8 cellular contexts compared by ENCODE assay signal in genomic region chr13:73059460-73060250, GRCh38. TPM values are rescaled to one million over a fixed set of nuclear protein-coding genes. Genes with fewer than 3 reads are reported as not detected.
DNase-seq lines count a peak whose midpoint lies in the region; ATAC-seq and TF ChIP-seq lines count a peak whose summit lies in the region.

No MANE protein-coding gene starts in this region.

- H3K27ac ChIP-seq in VCaP: peak overlapping the region; percentile 49; the same call in 1 of the 2 replicates

- DNase-seq in GM12864 (ENCODE audit: low read depth) (no peak), HuH-7.5 (ENCODE audit: low spot score) (peak; percentile 56), dermis blood vessel endothelial cell (peak; percentile 54), lung microvascular endothelial cell (ENCODE audit: low read depth in 2 of 2) (peak; percentile 20 to 78), cerebellar cortex (ENCODE audit: low spot score) (no peak)
- DNase-seq in stimulated activated effector memory CD8-positive, alpha-beta T cell treated with anti-CD3 and anti-CD28 coated beads, Interleukin-12 subunit alpha, Interleukin-12 subunit beta, amount 100 ng/mL, for 72 hours (ENCODE audit: low spot score in 2 of 2): peak in 1 of 2 donors; percentile 8

- no peaks in the 10 kb centered on the region for H3K9me3 Mint-ChIP-seq in stimulated activated effector memory CD8-positive, alpha-beta T cell treated with anti-CD3 and anti-CD28 coated beads, Interleukin-12 subunit alpha, Interleukin-12 subunit beta, amount 100 ng/mL, for 72 hours

- peaks cover 7% of the 10 kb centered on the region for H3K4me1 Mint-ChIP-seq in stimulated activated effector memory CD8-positive, alpha-beta T cell treated with anti-CD3 and anti-CD28 coated beads, Interleukin-12 subunit alpha, Interleukin-12 subunit beta, amount 100 ng/mL, for 72 hours

- H3K4me3 Mint-ChIP-seq in stimulated activated effector memory CD8-positive, alpha-beta T cell treated with anti-CD3 and anti-CD28 coated beads, Interleukin-12 subunit alpha, Interleukin-12 subunit beta, amount 100 ng/mL, for 72 hours: peak overlapping the region; percentile 80

- H3K36me3 Mint-ChIP-seq in stimulated activated effector memory CD8-positive, alpha-beta T cell treated with anti-CD3 and anti-CD28 coated beads, Interleukin-12 subunit alpha, Interleukin-12 subunit beta, amount 100 ng/mL, for 72 hours: no peaks in the 10 kb centered on the region

- no peak overlapping the region for H3K27ac Mint-ChIP-seq in stimulated activated effector memory CD8-positive, alpha-beta T cell treated with anti-CD3 and anti-CD28 coated beads, Interleukin-12 subunit alpha, Interleukin-12 subunit beta, amount 100 ng/mL, for 72 hours

- peak overlapping the region; percentile 75 for H3K4me3 ChIP-seq in GM12864 (ENCODE audit: low read depth, low read length)

- no peak for TF ChIP-seq CTCF in GM12864 (IDR thresholded peaks at IDR 0.05; ENCODE audit: low read depth, low read length, missing control alignments)
- peak; percentile 44 for TF ChIP-seq CTCF in VCaP (conservative IDR thresholded peaks at IDR 0.05)

- ATAC-seq in GM21619 (IDR thresholded peaks at IDR 0.05; ENCODE audit: unreplicated experiment): peak; percentile 34
- peak; percentile 46 for ATAC-seq in stimulated activated effector memory CD8-positive, alpha-beta T cell treated with anti-CD3 and anti-CD28 coated beads, Interleukin-12 subunit alpha, Interleukin-12 subunit beta, amount 100 ng/mL, for 72 hours

RNA-seq across cellular contexts. Expression of gene KLF5, which starts 0.8 kb away (rescaled TPM):
- total RNA-seq in dermis blood vessel endothelial cell (1.0 and 1.2 TPM in 2 replicates), lung microvascular endothelial cell (0.44 and 1.8 TPM in 2 replicates)

Comparison
In these comparisons a context has a peak if more than half of its experiments do, and no peak if none do; other contexts are left out.
1. DNase-seq: peak in HuH-7.5 (single experiment), dermis blood vessel endothelial cell (single experiment) and lung microvascular endothelial cell (2 of 2); none in GM12864 (single experiment) and cerebellar cortex (single experiment).